10 cellular contexts compared by ENCODE assay signal in the genomic region with DNA sequence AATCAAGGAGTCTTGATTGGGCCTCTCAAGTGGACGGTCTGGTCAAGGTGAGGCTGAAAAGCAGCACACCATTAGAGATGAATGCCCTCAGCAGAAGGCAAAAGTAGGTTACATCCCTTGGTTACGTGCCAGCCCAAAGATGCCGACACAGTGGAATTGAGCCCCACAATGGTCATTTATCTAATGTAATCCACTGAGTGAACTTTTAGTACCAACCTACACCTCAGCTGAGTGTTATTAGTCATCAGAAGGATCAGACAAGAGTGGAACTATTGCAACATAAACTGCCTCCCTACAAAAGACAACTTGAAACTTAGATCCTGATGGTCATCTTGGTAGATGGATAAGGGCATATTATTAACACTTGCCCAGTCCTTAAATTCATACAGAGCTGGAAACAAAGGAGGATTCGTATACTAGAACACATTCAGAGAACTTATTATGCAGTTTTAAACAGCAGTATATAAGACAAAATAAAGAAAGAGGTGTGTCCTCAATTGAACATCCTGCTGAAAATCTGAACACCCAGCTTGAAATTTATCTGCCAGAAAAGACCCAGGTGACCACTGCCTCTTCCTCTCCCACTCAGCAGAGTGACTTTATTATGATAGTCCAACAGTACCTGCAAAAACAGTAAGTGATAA. TPM values are rescaled to one million over a fixed set of nuclear protein-coding genes. Genes with fewer than 3 reads are reported as not detected.
DNase-seq lines count a peak whose midpoint lies in the region; ATAC-seq and TF ChIP-seq lines count a peak whose summit lies in the region.
"Had no signal": no experiment of that assay in that cellular context is flagged by ENCODE, and none has a peak within 500 bp of the region (broad histone marks: within the 10 kb centered on the region; RNA-seq: fewer than 3 reads in every experiment).

No MANE protein-coding gene starts in this region.

- H3K4me1 ChIP-seq in upper lobe of left lung = peaks cover 21 to 40% (median 30%) of the 10 kb centered on the region in 4 donors

- intact Hi-C loops in CD4-positive, alpha-beta T cell (cut with DNase I, micrococcal nuclease) = no loop called here

- POLR2A ChIA-PET in CD4-positive, alpha-beta T cell (lab: Charles Lee) = no interaction called here
- POLR2A ChIA-PET in WTC11 (lab: Charles Lee) = no interaction called here

- H3K4me1 Mint-ChIP-seq in CD4-positive, alpha-beta T cell (ENCODE audit: low read depth) = peaks cover 53% of the 10 kb centered on the region
- H3K4me1 Mint-ChIP-seq in WTC11 = peaks cover 29% of the 10 kb centered on the region

- TF ChIP-seq EP300 in upper lobe of left lung (IDR thresholded peaks at IDR 0.05) = no peak

- WGBS in upper lobe of left lung, 2 donors = 70 to 86% methylated on average over 4 of the region's 4 CpGs

- CTCF ChIA-PET in CD4-positive, alpha-beta T cell (lab: Charles Lee) = interaction anchor here (2.9 kb wide), 1 partner anchor 23 kb away, joined by 11 read pairs; no protein-coding TSS in a partner anchor
- CTCF ChIA-PET in WTC11 (lab: Charles Lee) = interaction anchor here (0.7 kb wide), 1 partner anchor 7 kb away, joined by 3 read pairs; no protein-coding TSS in a partner anchor

- no peaks in the 10 kb centered on the region for H3K27me3 Mint-ChIP-seq in CD4-positive, alpha-beta T cell
- no peaks in the 10 kb centered on the region for H3K27me3 Mint-ChIP-seq in WTC11 (ENCODE audit: low read depth)

- H3K4me3 ChIP-seq in epithelial cell of esophagus (ENCODE audit: low read length) = no peak overlapping the region
- H3K4me3 ChIP-seq in upper lobe of left lung = peak overlapping the region in 1 of 4 donors; percentile 91

- no peak for TF ChIP-seq POLR2A in upper lobe of left lung (IDR thresholded peaks at IDR 0.05)

- no peak overlapping the region for H3K27ac Mint-ChIP-seq in CD4-positive, alpha-beta T cell
- H3K27ac Mint-ChIP-seq in WTC11 = no peak overlapping the region

- peaks cover 43% of the 10 kb centered on the region for H3K36me3 Mint-ChIP-seq in CD4-positive, alpha-beta T cell (ENCODE audit: low read depth)
- peaks cover 23% of the 10 kb centered on the region for H3K36me3 Mint-ChIP-seq in WTC11

- peaks cover 0 to 35% (median 0%) of the 10 kb centered on the region in 4 donors for H3K36me3 ChIP-seq in upper lobe of left lung

- TF ChIP-seq CTCF in CD4-positive, alpha-beta T cell (IDR thresholded peaks at IDR 0.05) = no peak
- TF ChIP-seq CTCF in epithelial cell of esophagus (IDR thresholded peaks at IDR 0.05; ENCODE audit: insufficient read depth, low read depth, low read length, missing control alignments) (no peak), omental fat pad (IDR thresholded peaks at IDR 0.05) (no peak), upper lobe of left lung (IDR thresholded peaks at IDR 0.05) (no peak), WTC11 (IDR thresholded peaks at IDR 0.05) (no peak)

- H3K4me3 Mint-ChIP-seq in CD4-positive, alpha-beta T cell = peak overlapping the region; percentile 17
- no peak overlapping the region for H3K4me3 Mint-ChIP-seq in WTC11

- no peaks in the 10 kb centered on the region for H3K9me3 ChIP-seq in CD4-positive, alpha-beta T cell (ENCODE audit: control insufficient read depth, low read length)
- H3K9me3 ChIP-seq in upper lobe of left lung = no peaks in the 10 kb centered on the region

- DNase-seq in CD4-positive, alpha-beta T cell = no peak
- DNase-seq in NCI-H226 (peak; percentile 86), epithelial cell of esophagus (ENCODE audit: low read depth) (peak; percentile 74), omental fat pad (ENCODE audit: low spot score) (no peak), upper lobe of left lung (no peak), WTC11 (ENCODE audit: low spot score) (no peak), DMS153 treated with DMSO at 0.1 percent for 48 hours (lab: John Stamatoyannopoulos, UW; ENCODE audit: unreplicated experiment) (no peak)
- DNase-seq: activated CD4-positive, alpha-beta T cell treated with anti-CD3 and anti-CD28 coated beads, Interleukin-2, amount 50 U/mL, for 48 hours; NCI-H82 had no signal

- no peaks in the 10 kb centered on the region for H3K9me3 Mint-ChIP-seq in CD4-positive, alpha-beta T cell
- H3K9me3 Mint-ChIP-seq in WTC11 = no peaks in the 10 kb centered on the region

- no peaks in the 10 kb centered on the region for H3K27me3 ChIP-seq in CD4-positive, alpha-beta T cell (ENCODE audit: control insufficient read depth, insufficient read depth, low read length)
- no peaks in the 10 kb centered on the region for H3K27me3 ChIP-seq in upper lobe of left lung

- ATAC-seq in CD4-positive, alpha-beta T cell (ENCODE audit: poor library complexity) = no peak
- ATAC-seq in omental fat pad (ENCODE audit: low FRiP score) (peak; percentile 12), GM21447 (IDR thresholded peaks at IDR 0.05; ENCODE audit: unreplicated experiment) (no peak), upper lobe of left lung (ENCODE audit: low FRiP score in 2 of 2) (no peak), WTC11 (no peak)

- no peak overlapping the region for H3K27ac ChIP-seq in CD4-positive, alpha-beta T cell (ENCODE audit: low read depth, low read length)
- peak overlapping the region in 1 of 4 donors; percentile 15 for H3K27ac ChIP-seq in upper lobe of left lung

TF ChIP-seq in WTC11, 78 proteins besides CTCF, POLR2A, EP300 and RAD21 (continues in another document):
- TF ChIP-seq, protein P1, sequence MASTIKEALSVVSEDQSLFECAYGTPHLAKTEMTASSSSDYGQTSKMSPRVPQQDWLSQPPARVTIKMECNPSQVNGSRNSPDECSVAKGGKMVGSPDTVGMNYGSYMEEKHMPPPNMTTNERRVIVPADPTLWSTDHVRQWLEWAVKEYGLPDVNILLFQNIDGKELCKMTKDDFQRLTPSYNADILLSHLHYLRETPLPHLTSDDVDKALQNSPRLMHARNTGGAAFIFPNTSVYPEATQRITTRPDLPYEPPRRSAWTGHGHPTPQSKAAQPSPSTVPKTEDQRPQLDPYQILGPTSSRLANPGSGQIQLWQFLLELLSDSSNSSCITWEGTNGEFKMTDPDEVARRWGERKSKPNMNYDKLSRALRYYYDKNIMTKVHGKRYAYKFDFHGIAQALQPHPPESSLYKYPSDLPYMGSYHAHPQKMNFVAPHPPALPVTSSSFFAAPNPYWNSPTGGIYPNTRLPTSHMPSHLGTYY (CRISPR knock-in tag; IDR thresholded peaks at IDR 0.05) = no peak
- TF ChIP-seq, protein P2, sequence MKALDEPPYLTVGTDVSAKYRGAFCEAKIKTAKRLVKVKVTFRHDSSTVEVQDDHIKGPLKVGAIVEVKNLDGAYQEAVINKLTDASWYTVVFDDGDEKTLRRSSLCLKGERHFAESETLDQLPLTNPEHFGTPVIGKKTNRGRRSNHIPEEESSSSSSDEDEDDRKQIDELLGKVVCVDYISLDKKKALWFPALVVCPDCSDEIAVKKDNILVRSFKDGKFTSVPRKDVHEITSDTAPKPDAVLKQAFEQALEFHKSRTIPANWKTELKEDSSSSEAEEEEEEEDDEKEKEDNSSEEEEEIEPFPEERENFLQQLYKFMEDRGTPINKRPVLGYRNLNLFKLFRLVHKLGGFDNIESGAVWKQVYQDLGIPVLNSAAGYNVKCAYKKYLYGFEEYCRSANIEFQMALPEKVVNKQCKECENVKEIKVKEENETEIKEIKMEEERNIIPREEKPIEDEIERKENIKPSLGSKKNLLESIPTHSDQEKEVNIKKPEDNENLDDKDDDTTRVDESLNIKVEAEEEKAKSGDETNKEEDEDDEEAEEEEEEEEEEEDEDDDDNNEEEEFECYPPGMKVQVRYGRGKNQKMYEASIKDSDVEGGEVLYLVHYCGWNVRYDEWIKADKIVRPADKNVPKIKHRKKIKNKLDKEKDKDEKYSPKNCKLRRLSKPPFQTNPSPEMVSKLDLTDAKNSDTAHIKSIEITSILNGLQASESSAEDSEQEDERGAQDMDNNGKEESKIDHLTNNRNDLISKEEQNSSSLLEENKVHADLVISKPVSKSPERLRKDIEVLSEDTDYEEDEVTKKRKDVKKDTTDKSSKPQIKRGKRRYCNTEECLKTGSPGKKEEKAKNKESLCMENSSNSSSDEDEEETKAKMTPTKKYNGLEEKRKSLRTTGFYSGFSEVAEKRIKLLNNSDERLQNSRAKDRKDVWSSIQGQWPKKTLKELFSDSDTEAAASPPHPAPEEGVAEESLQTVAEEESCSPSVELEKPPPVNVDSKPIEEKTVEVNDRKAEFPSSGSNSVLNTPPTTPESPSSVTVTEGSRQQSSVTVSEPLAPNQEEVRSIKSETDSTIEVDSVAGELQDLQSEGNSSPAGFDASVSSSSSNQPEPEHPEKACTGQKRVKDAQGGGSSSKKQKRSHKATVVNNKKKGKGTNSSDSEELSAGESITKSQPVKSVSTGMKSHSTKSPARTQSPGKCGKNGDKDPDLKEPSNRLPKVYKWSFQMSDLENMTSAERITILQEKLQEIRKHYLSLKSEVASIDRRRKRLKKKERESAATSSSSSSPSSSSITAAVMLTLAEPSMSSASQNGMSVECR (CRISPR knock-in tag; IDR thresholded peaks at IDR 0.05; ENCODE audit: borderline replicate concordance) = no peak
- TF ChIP-seq ETV6 (CRISPR knock-in tag; IDR thresholded peaks at IDR 0.05) (no peak), ESRRA (CRISPR knock-in tag; IDR thresholded peaks at IDR 0.05; ENCODE audit: borderline replicate concordance) (no peak), ZNF423 (CRISPR knock-in tag; IDR thresholded peaks at IDR 0.05) (no peak), MXD4 (CRISPR knock-in tag; IDR thresholded peaks at IDR 0.05; ENCODE audit: borderline replicate concordance) (no peak), NR3C1 (CRISPR knock-in tag; conservative IDR thresholded peaks at IDR 0.05; ENCODE audit: low read depth) (no peak)
- TF ChIP-seq, protein P3, sequence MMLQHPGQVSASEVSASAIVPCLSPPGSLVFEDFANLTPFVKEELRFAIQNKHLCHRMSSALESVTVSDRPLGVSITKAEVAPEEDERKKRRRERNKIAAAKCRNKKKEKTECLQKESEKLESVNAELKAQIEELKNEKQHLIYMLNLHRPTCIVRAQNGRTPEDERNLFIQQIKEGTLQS (CRISPR knock-in tag; conservative IDR thresholded peaks at IDR 0.05) = no peak
- TF ChIP-seq, protein P4, sequence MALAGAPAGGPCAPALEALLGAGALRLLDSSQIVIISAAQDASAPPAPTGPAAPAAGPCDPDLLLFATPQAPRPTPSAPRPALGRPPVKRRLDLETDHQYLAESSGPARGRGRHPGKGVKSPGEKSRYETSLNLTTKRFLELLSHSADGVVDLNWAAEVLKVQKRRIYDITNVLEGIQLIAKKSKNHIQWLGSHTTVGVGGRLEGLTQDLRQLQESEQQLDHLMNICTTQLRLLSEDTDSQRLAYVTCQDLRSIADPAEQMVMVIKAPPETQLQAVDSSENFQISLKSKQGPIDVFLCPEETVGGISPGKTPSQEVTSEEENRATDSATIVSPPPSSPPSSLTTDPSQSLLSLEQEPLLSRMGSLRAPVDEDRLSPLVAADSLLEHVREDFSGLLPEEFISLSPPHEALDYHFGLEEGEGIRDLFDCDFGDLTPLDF (CRISPR knock-in tag; IDR thresholded peaks at IDR 0.05) = no peak

RNA-seq across cellular contexts. Expression of a gene that starts 2.8 kb away (rescaled TPM):
- 1 to 10 TPM; 1.9 TPM for total RNA-seq in CD4-positive, alpha-beta T cell
- 100 to 1,000 TPM in 1 of 4 donors, 10 to 100 TPM in 3; 37.4 to 103 (median 79.9) TPM for total RNA-seq in omental fat pad
- total RNA-seq in upper lobe of left lung = 10 to 100 TPM in 5 of 6 donors, 1 to 10 TPM in 1; 7.2 to 33.0 (median 19.3) TPM
- 12.8 to 14.7 TPM (median 14.4 TPM) in 3 replicates for total RNA-seq in WTC11 (2021)

RNA-seq across cellular contexts. Expression of a gene that starts 3.2 kb away (rescaled TPM):
- total RNA-seq in CD4-positive, alpha-beta T cell = 10 to 100 TPM; 13.3 to 14.0 TPM
- total RNA-seq in omental fat pad (10 to 100 TPM; 31.3 to 68.3 (median 50.3) TPM), upper lobe of left lung (10 to 100 TPM in 5 of 6 donors, 1 to 10 TPM in 1; 6.8 to 34.4 (median 22.3) TPM), WTC11 (2021) (11.4 to 15.0 TPM (median 12.3 TPM) in 3 replicates)

Comparison
In these comparisons a context has a peak if more than half of its experiments do, and no peak if none do; other contexts are left out.
1. DNase-seq: peak in NCI-H226 (single experiment) and epithelial cell of esophagus (single experiment); none in CD4-positive, alpha-beta T cell (0 of 10), omental fat pad (single experiment), upper lobe of left lung (0 of 2), WTC11 (single experiment) and DMS153 treated with DMSO at 0.1 percent for 48 hours (single experiment).